ENCODE assay signal across 8 cellular contexts in the genomic region with DNA sequence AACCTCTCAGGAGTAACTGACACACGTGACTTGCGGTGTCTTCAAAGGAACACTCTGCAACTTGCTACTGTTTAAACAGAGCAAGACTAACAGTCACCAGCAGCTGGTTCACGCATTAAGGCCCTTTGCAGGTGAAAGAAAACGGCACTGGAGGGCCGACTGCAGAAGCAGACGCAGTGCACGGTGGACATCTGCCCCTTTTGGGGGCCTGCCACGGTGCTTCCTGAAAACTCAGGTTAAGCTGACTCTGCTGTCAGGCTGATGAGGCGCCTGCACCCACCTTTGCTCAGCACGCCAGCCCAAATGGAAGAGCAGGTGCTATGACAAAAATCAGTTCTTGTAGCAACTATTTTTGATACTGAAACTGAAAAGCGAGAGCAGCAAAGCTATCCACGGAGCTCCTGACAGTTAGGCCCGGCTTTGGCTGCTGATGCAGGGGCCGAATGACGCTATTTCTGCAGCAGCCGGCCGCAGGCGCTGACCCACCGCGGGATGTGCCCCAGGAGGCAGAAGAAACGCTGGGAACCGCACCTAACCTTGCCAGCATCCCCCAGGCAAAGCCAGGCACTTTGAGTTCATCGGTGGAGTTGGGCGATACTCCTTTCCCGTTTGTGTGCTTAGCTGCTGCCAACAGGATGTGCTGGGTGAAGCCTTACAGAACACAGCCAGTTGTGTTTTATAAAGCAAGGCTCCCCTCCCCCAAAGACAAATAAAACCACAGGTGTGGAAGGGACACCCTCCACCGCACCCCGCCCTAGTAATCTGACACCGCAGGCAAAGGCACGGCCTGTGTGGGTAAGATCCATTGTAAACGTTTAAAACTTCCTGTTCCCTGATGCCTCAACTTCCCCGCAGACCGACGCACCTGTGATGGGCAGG. TPM values are rescaled to one million over a fixed set of nuclear protein-coding genes. Genes with fewer than 3 reads are reported as not detected.
A peak's percentile ranks its signal among the peaks of the same experiment; 100 is the strongest.
DNase-seq lines count a peak whose midpoint lies in the region; ATAC-seq and TF ChIP-seq lines count a peak whose summit lies in the region.

No MANE protein-coding gene starts in this region.

- DNase-seq in GM19238 (ENCODE audit: insufficient read length, low spot score) (peak; percentile 76), NCI-H510A treated with DMSO at 0.1 percent for 48 hours (lab: John Stamatoyannopoulos, UW) (peak; percentile 96), iPS-NIHi7 (ENCODE audit: extremely low spot score) (peak; percentile 60), NK-92 (lab: John Stamatoyannopoulos, UW; ENCODE audit: unreplicated experiment) (no peak)
- DNase-seq in activated T-cell treated with anti-CD3 and anti-CD28 coated beads, Interleukin-2, amount 50 U/mL, for 72 hours = peak; percentile 51 to 52
- peak; percentile 59 for DNase-seq in stimulated activated naive B cell treated with anti-CD40 and anti-IgM and Interleukin-4, amounts not matched to agents 10 μg/mL and 1 μg/mL and 100 μg/mL, for 72 hours

- peaks cover 0 to 16% of the 10 kb centered on the region in 2 donors for H3K36me3 Mint-ChIP-seq in activated T-cell treated with anti-CD3 and anti-CD28 coated beads, Interleukin-2, amount 50 U/mL, for 72 hours (ENCODE audit: insufficient read depth in 2 of 2)
- H3K36me3 Mint-ChIP-seq in stimulated activated naive B cell treated with anti-CD40 and anti-IgM and Interleukin-4, amounts not matched to agents 10 μg/mL and 1 μg/mL and 100 μg/mL, for 72 hours = peaks cover 16 to 38% of the 10 kb centered on the region in 2 donors

- peaks cover 64% of the 10 kb centered on the region for H3K4me1 Mint-ChIP-seq in activated T-cell treated with anti-CD3 and anti-CD28 coated beads, Interleukin-2, amount 50 U/mL, for 72 hours (ENCODE audit: low read depth)
- peaks cover 43 to 64% of the 10 kb centered on the region in 2 donors for H3K4me1 Mint-ChIP-seq in stimulated activated naive B cell treated with anti-CD40 and anti-IgM and Interleukin-4, amounts not matched to agents 10 μg/mL and 1 μg/mL and 100 μg/mL, for 72 hours

- H3K27ac Mint-ChIP-seq in activated T-cell treated with anti-CD3 and anti-CD28 coated beads, Interleukin-2, amount 50 U/mL, for 72 hours = peak overlapping the region; percentile 91
- peak overlapping the region; percentile 85 for H3K27ac Mint-ChIP-seq in stimulated activated naive B cell treated with anti-CD40 and anti-IgM and Interleukin-4, amounts not matched to agents 10 μg/mL and 1 μg/mL and 100 μg/mL, for 72 hours

- no peak for TF ChIP-seq CTCF in C4-2B (conservative IDR thresholded peaks at IDR 0.05)

- peak; percentile 58 for ATAC-seq in HG03175 (IDR thresholded peaks at IDR 0.05; ENCODE audit: unreplicated experiment)
- peak; percentile 68 to 73 for ATAC-seq in activated T-cell treated with anti-CD3 and anti-CD28 coated beads, Interleukin-2, amount 50 U/mL, for 72 hours (replicated peaks in 1 of 2)
- ATAC-seq in stimulated activated naive B cell treated with anti-CD40 and anti-IgM and Interleukin-4, amounts not matched to agents 10 μg/mL and 1 μg/mL and 100 μg/mL, for 72 hours (replicated peaks) = peak; percentile 69 to 71

- H3K9me3 Mint-ChIP-seq in activated T-cell treated with anti-CD3 and anti-CD28 coated beads, Interleukin-2, amount 50 U/mL, for 72 hours = no peaks in the 10 kb centered on the region
- H3K9me3 Mint-ChIP-seq in stimulated activated naive B cell treated with anti-CD40 and anti-IgM and Interleukin-4, amounts not matched to agents 10 μg/mL and 1 μg/mL and 100 μg/mL, for 72 hours = no peaks in the 10 kb centered on the region

- peak overlapping the region; percentile 89 for H3K27ac ChIP-seq in C4-2B

- no peaks in the 10 kb centered on the region for H3K27me3 Mint-ChIP-seq in activated T-cell treated with anti-CD3 and anti-CD28 coated beads, Interleukin-2, amount 50 U/mL, for 72 hours (ENCODE audit: low read depth)
- peaks cover 6 to 7% of the 10 kb centered on the region in 2 donors for H3K27me3 Mint-ChIP-seq in stimulated activated naive B cell treated with anti-CD40 and anti-IgM and Interleukin-4, amounts not matched to agents 10 μg/mL and 1 μg/mL and 100 μg/mL, for 72 hours

- peak overlapping the region; percentile 70 to 85 for H3K4me3 Mint-ChIP-seq in activated T-cell treated with anti-CD3 and anti-CD28 coated beads, Interleukin-2, amount 50 U/mL, for 72 hours
- H3K4me3 Mint-ChIP-seq in stimulated activated naive B cell treated with anti-CD40 and anti-IgM and Interleukin-4, amounts not matched to agents 10 μg/mL and 1 μg/mL and 100 μg/mL, for 72 hours = peak overlapping the region; percentile 47 to 60

RNA-seq across cellular contexts. Expression of gene TERT, which starts 21.1 kb away (rescaled TPM):
- total RNA-seq in activated T-cell treated with anti-CD3 and anti-CD28 coated beads, Interleukin-2, amount 50 U/mL, for 72 hours = 1 to 10 TPM; 2.5 to 5.1 TPM

RNA-seq across cellular contexts. Expression of gene CLPTM1L, which starts 29.0 kb away (rescaled TPM):
- total RNA-seq in activated T-cell treated with anti-CD3 and anti-CD28 coated beads, Interleukin-2, amount 50 U/mL, for 72 hours = 10 to 100 TPM; 78.6 to 80.2 TPM
